Comparison of ENCODE assay signal across 20 cellular contexts in the genomic region with DNA sequence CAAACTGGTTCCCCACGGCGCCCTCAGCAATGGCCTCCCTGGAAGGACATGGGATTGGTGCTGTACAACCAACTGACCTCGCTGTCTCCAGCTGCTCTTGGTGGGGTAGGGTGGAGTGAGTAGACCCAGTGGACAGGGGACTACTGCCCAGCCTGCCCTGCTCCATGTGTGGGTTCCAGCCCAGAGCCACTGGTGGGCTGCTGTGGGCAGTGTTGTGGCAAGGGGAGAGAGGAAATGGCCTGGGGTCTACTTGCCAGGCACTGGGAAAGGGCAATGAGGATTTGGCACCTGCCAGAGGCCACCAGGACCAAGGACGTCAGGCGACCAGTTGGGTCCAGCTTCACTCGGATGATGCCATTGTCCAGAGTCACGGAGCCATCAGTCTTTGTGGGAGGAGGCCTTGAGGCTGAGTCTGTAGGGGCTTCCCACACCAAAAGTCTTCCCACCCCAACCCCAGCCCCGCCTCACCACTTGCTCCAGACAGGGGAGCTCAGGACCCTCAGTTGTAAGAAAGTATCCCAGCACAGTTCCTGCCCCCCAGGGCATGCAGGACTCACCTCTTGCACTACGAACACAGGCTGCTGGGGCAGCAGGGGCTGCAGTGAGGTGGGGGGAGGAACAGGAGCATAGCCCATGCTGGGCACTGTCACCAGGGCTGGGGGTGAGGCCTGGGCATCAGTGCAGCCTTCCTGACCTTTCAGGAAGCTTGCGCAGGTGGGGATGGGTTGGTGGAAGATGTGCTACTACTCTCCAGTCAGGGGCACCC.
"Had no signal": no experiment of that assay in that cellular context is flagged by ENCODE, and none has a peak within 500 bp of the region (broad histone marks: within the 10 kb centered on the region; RNA-seq: fewer than 3 reads in every experiment).

No MANE protein-coding gene starts in this region.

- DNase-seq: cortex of kidney; effector CD8-positive, alpha-beta T cell; gastrocnemius medialis; kidney glomerular epithelial cell; mammary epithelial cell; mucosa of descending colon; naive thymus-derived CD8-positive, alpha-beta T cell; nucleus accumbens; small intestine; stimulated activated CD4-positive, alpha-beta T cell treated with anti-CD3 and anti-CD28 coated beads, Interleukin-12 subunit alpha, Interleukin-12 subunit beta, amount 100 ng/mL, for 4 hours; stimulated activated naive CD4-positive, alpha-beta T cell treated with Interleukin-2 at 50 U/mL for 16 hours; upper lobe of left lung; uterus had no signal

- H3K4me1 ChIP-seq: esophagus muscularis mucosa, gastrocnemius medialis, right atrium auricular region, upper lobe of left lung, uterus had no signal

- H3K36me3 ChIP-seq: ovary, uterus had no signal

- H3K27me3 ChIP-seq: dorsolateral prefrontal cortex, esophagus muscularis mucosa, gastrocnemius medialis, ovary, right atrium auricular region, upper lobe of left lung, uterus had no signal

- H3K4me1 Mint-ChIP-seq: neural crest cell had no signal

- H3K27ac ChIP-seq: dorsolateral prefrontal cortex, epithelial cell of prostate, esophagus muscularis mucosa, gastrocnemius medialis, ovary, right atrium auricular region, upper lobe of left lung, uterus had no signal

- H3K9me3 Mint-ChIP-seq: naive thymus-derived CD8-positive, alpha-beta T cell; neural crest cell had no signal

- H3K4me3 ChIP-seq: dorsolateral prefrontal cortex, esophagus muscularis mucosa, gastrocnemius medialis, mucosa of descending colon, ovary, right atrium auricular region, upper lobe of left lung, uterus had no signal

- FAIRE-seq: endometrium, small intestine had no signal

- H3K4me3 Mint-ChIP-seq: naive thymus-derived CD8-positive, alpha-beta T cell; neural crest cell had no signal

- H3K9me3 ChIP-seq: esophagus muscularis mucosa, gastrocnemius medialis, mucosa of descending colon, ovary, right atrium auricular region, upper lobe of left lung, uterus had no signal

- H3K27me3 Mint-ChIP-seq: naive thymus-derived CD8-positive, alpha-beta T cell had no signal
